ENCODE assay signal across 8 cellular contexts in the genomic region with DNA sequence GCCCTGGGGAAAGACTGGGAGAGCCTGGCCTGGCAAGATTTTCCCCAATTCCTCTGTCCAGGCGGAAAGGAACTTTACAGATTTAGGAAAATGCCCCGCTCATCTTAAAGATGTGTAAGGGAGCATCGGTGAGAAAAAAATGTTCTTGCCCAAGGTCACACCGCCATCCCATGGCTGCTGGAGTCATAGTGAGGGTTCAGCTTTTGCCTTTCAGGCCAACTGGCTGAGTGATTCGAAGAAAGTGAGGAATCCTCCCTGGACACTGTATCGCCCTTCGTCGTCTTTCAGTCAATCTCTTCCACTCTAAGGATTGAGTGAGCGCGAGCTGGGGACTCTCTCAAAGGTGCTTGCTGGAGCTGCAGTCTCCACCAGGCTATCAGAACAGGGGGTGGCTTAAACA. TPM values are rescaled to one million over a fixed set of nuclear protein-coding genes. Genes with fewer than 3 reads are reported as not detected.
DNase-seq lines count a peak whose midpoint lies in the region; ATAC-seq, FAIRE-seq and TF ChIP-seq lines count a peak whose summit lies in the region.

No MANE protein-coding gene starts in this region.

- ATAC-seq in activated CD4-positive, alpha-beta T cell treated with anti-CD3 and anti-CD28 coated beads for 36 hours: peak; percentile 16
- no peak for ATAC-seq in HG02623 (IDR thresholded peaks at IDR 0.05; ENCODE audit: unreplicated experiment)

- no peak overlapping the region for H3K9ac ChIP-seq in parathyroid adenoma

- FAIRE-seq in D721Med (lab: Jason Lieb, UNC): no peak

- H3K79me2 ChIP-seq in parathyroid adenoma: no peaks in the 10 kb centered on the region

- H3K9me3 ChIP-seq in parathyroid adenoma (ENCODE audit: control insufficient read depth, low read length): no peaks in the 10 kb centered on the region

- H3K27me3 ChIP-seq in parathyroid adenoma (ENCODE audit: control insufficient read depth, insufficient read depth, low read length): no peaks in the 10 kb centered on the region

- peaks cover 60% of the 10 kb centered on the region for H3K27me3 Mint-ChIP-seq in activated CD4-positive, alpha-beta T cell treated with anti-CD3 and anti-CD28 coated beads for 36 hours

- H3K27ac ChIP-seq in parathyroid adenoma: peak overlapping the region; percentile 72

- H3K36me3 ChIP-seq in parathyroid adenoma (ENCODE audit: control insufficient read depth, insufficient read depth, low read length): no peaks in the 10 kb centered on the region

- no peaks in the 10 kb centered on the region for H3K36me3 Mint-ChIP-seq in activated CD4-positive, alpha-beta T cell treated with anti-CD3 and anti-CD28 coated beads for 36 hours (ENCODE audit: low read depth)

- peak; percentile 30 for DNase-seq in activated CD4-positive, alpha-beta T cell treated with anti-CD3 and anti-CD28 coated beads for 36 hours
- no peak for DNase-seq in activated CD4-positive, alpha-beta T cell treated with anti-CD3 and anti-CD28 coated beads, Interleukin-2, amount 50 U/mL, for 4 hours
- DNase-seq in NCI-H2227 treated with DMSO at 0.1 percent for 48 hours (lab: John Stamatoyannopoulos, UW) (peak; percentile 18), fibroblast of peridontal ligament (ENCODE audit: extremely low read depth) (peak; percentile 12), D721Med (ENCODE audit: insufficient read length, low spot score) (no peak), cerebellar nuclear complex (lab: John Stamatoyannopoulos, UW) (no peak)

- POLR2A ChIA-PET in activated CD4-positive, alpha-beta T cell treated with anti-CD3 and anti-CD28 coated beads for 36 hours (lab: Charles Lee): no interaction called here

- peak overlapping the region; percentile 37 for H3K4me3 ChIP-seq in parathyroid adenoma (ENCODE audit: low read depth, low read length)

- peak overlapping the region; percentile 34 for H3K4me3 Mint-ChIP-seq in activated CD4-positive, alpha-beta T cell treated with anti-CD3 and anti-CD28 coated beads for 36 hours

- H3K4me1 ChIP-seq in parathyroid adenoma: no peaks in the 10 kb centered on the region

- no peaks in the 10 kb centered on the region for H3K9me3 Mint-ChIP-seq in activated CD4-positive, alpha-beta T cell treated with anti-CD3 and anti-CD28 coated beads for 36 hours (ENCODE audit: low read depth)

- CTCF ChIA-PET in activated CD4-positive, alpha-beta T cell treated with anti-CD3 and anti-CD28 coated beads for 36 hours (lab: Charles Lee): interaction anchor here (1.0 to 1.3 kb wide), 2 partner anchors 20 to 97 kb away, joined by 4 to 5 read pairs; no protein-coding TSS in a partner anchor

- peak overlapping the region; percentile 90 for H3K4me2 ChIP-seq in parathyroid adenoma (ENCODE audit: low read length)

- TF ChIP-seq CTCF in parathyroid adenoma (IDR thresholded peaks at IDR 0.05) (no peak), D721Med (IDR thresholded peaks at IDR 0.05; ENCODE audit: insufficient read depth, missing control alignments) (no peak)

- H2AFZ ChIP-seq in parathyroid adenoma: peak overlapping the region; percentile 95

- no peak overlapping the region for H3K27ac Mint-ChIP-seq in activated CD4-positive, alpha-beta T cell treated with anti-CD3 and anti-CD28 coated beads for 36 hours

- intact Hi-C loops in activated CD4-positive, alpha-beta T cell treated with anti-CD3 and anti-CD28 coated beads for 36 hours (cut with DNase I, micrococcal nuclease): no loop called here

- H3K4me1 Mint-ChIP-seq in activated CD4-positive, alpha-beta T cell treated with anti-CD3 and anti-CD28 coated beads for 36 hours: peaks cover 11% of the 10 kb centered on the region

RNA-seq across cellular contexts. Expression of a gene that starts 1.4 kb away (rescaled TPM):
- under 1 TPM; 0.56 to 0.66 TPM for total RNA-seq in activated CD4-positive, alpha-beta T cell treated with anti-CD3 and anti-CD28 coated beads for 36 hours

RNA-seq across cellular contexts. Expression of a gene that starts 44.5 kb away (rescaled TPM):
- not detected for total RNA-seq in activated CD4-positive, alpha-beta T cell treated with anti-CD3 and anti-CD28 coated beads for 36 hours

RNA-seq across cellular contexts. Expression of a gene that starts 55.0 kb away (rescaled TPM):
- 10 to 100 TPM; 44.0 to 65.7 TPM for total RNA-seq in activated CD4-positive, alpha-beta T cell treated with anti-CD3 and anti-CD28 coated beads for 36 hours

Comparison
In these comparisons a context has a peak if more than half of its experiments do, and no peak if none do; other contexts are left out.
1. DNase-seq: peak in activated CD4-positive, alpha-beta T cell treated with anti-CD3 and anti-CD28 coated beads for 36 hours (single experiment), NCI-H2227 treated with DMSO at 0.1 percent for 48 hours (single experiment) and fibroblast of peridontal ligament (single experiment); none in activated CD4-positive, alpha-beta T cell treated with anti-CD3 and anti-CD28 coated beads, Interleukin-2, amount 50 U/mL, for 4 hours (0 of 2), D721Med (single experiment) and cerebellar nuclear complex (0 of 2).